Comparison of ENCODE assay signal across 11 cellular contexts in the genomic region with DNA sequence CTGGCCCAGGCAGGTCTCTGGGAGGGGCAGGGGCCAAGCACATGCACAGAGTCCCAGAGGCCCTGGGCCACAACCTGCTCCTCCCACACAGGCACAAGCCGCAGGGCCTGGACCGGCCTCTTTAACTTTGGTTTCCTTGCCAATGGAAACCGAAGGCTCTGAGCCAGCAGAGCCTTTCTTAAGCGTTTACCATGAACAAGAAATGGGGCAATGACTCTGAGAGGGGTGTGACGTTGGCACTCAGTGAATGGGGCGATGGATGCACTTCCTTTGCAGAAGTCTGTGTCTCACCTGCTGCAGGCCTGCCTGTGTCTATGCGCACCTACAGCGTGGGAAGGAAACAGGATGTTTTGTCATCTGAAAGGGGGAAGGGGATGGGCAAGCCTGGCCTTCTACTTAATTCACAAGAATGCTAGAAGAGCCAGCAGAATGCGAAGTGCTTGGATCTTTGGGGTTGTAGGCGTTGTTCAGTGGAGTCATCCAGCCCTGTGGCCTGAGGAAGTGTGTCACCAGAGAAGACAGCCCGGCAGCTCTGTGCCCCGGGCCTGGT. TPM values are rescaled to one million over a fixed set of nuclear protein-coding genes. Genes with fewer than 3 reads are reported as not detected.
A peak's percentile ranks its signal among the peaks of the same experiment; 100 is the strongest.
DNase-seq lines count a peak whose midpoint lies in the region; ATAC-seq, FAIRE-seq and TF ChIP-seq lines count a peak whose summit lies in the region.
"Had no signal": no experiment of that assay in that cellular context is flagged by ENCODE, and none has a peak within 500 bp of the region (broad histone marks: within the 10 kb centered on the region; RNA-seq: fewer than 3 reads in every experiment).

No MANE protein-coding gene starts in this region.

- no peak for FAIRE-seq in GM12891 (lab: Jason Lieb, UNC)
- FAIRE-seq: H1 had no signal

- POLR2A ChIA-PET in activated CD4-positive, alpha-beta memory T cell treated with anti-CD3 and anti-CD28 coated beads for 36 hours (lab: Charles Lee) = no interaction called here

- no peak for TF ChIP-seq POLR2A in GM12891 (IDR thresholded peaks at IDR 0.05; ENCODE audit: low read depth, low read length)

- peak overlapping the region; percentile 72 for H3K27ac Mint-ChIP-seq in activated CD4-positive, alpha-beta memory T cell treated with anti-CD3 and anti-CD28 coated beads for 36 hours
- H3K27ac Mint-ChIP-seq in Calu3 (ENCODE audit: unreplicated experiment) = no peak overlapping the region

- no TSS peak for BruUV-seq in Calu3 (replicated peaks; lab: Mats Ljungman, UMichigan)

- peaks cover 4% of the 10 kb centered on the region for H3K36me3 Mint-ChIP-seq in activated CD4-positive, alpha-beta memory T cell treated with anti-CD3 and anti-CD28 coated beads for 36 hours
- H3K36me3 Mint-ChIP-seq in Calu3 (ENCODE audit: insufficient read depth, unreplicated experiment) = no peaks in the 10 kb centered on the region

- peaks cover 9% of the 10 kb centered on the region; the same call in 1 of the 2 replicates for H3K36me3 ChIP-seq in BE2C
- H3K36me3 ChIP-seq in psoas muscle (ENCODE audit: insufficient read depth in 1 of 2, low read depth in 1 of 2) = peaks cover 0 to 22% of the 10 kb centered on the region in 2 donors

- WGBS in psoas muscle, 3 donors = 52 to 64% (median 56%) methylated on average over 12 of the region's 12 CpGs

- no peak overlapping the region for H3K4me3 Mint-ChIP-seq in activated CD4-positive, alpha-beta memory T cell treated with anti-CD3 and anti-CD28 coated beads for 36 hours
- no peak overlapping the region for H3K4me3 Mint-ChIP-seq in Calu3 (ENCODE audit: low read depth, unreplicated experiment)

- H3K27me3 ChIP-seq in BE2C = no peaks in the 10 kb centered on the region
- H3K27me3 ChIP-seq in psoas muscle (ENCODE audit: insufficient read depth in 3 of 3, low read length in 2 of 3) = no peaks in the 10 kb centered on the region

- CTCF ChIA-PET in activated CD4-positive, alpha-beta memory T cell treated with anti-CD3 and anti-CD28 coated beads for 36 hours (lab: Charles Lee) = interaction anchor here (0.7 to 0.8 kb wide), 2 partner anchors 104 to 479 kb away, joined by 3 read pairs; no protein-coding TSS in a partner anchor
- CTCF ChIA-PET in Calu3 (lab: Charles Lee) = no interaction called here

- ATAC-seq in psoas muscle = peak in 2 of 4 donors; percentile 18 to 26

- H3K4me3 ChIP-seq in BE2C (ENCODE audit: low read depth, low read length) (no peak overlapping the region), epithelial cell of esophagus (ENCODE audit: low read length) (no peak overlapping the region), psoas muscle (no peak overlapping the region)

- DNase-seq in BE2C = peak; percentile 62
- DNase-seq in activated CD4-positive, alpha-beta memory T cell treated with anti-CD3 and anti-CD28 coated beads for 36 hours = peak; percentile 72
- DNase-seq in epithelial cell of esophagus (ENCODE audit: low read depth) = peak; percentile 96
- DNase-seq in psoas muscle = peak; percentile 63 to 76
- no peak for DNase-seq in Calu3
- no peak for DNase-seq in OCI-M2 (lab: John Stamatoyannopoulos, UW; ENCODE audit: unreplicated experiment)
- DNase-seq in NOMO-1 (lab: John Stamatoyannopoulos, UW; ENCODE audit: unreplicated experiment in 2 of 2) = no peak
- DNase-seq in GM12891 (ENCODE audit: insufficient read length, low spot score) = no peak
- DNase-seq: AML-193 had no signal

- H3K27me3 Mint-ChIP-seq in activated CD4-positive, alpha-beta memory T cell treated with anti-CD3 and anti-CD28 coated beads for 36 hours = no peaks in the 10 kb centered on the region
- no peaks in the 10 kb centered on the region for H3K27me3 Mint-ChIP-seq in Calu3 (ENCODE audit: unreplicated experiment)

- intact Hi-C loops in activated CD4-positive, alpha-beta memory T cell treated with anti-CD3 and anti-CD28 coated beads for 36 hours (cut with micrococcal nuclease) = loop anchor here (2.0 kb wide), 1 partner anchor 41 kb away; the partner anchor contains the start of gene IFT122
- intact Hi-C loops in psoas muscle (cut with DNase I) (loop anchor here in 1 of 2 donors (5.0 kb wide), 1 partner anchor 40 kb away; the partner anchor contains the start of gene IFT122), Calu3 (cut with micrococcal nuclease; ENCODE audit: unreplicated experiment) (no loop called here)

- H3K4me1 Mint-ChIP-seq in activated CD4-positive, alpha-beta memory T cell treated with anti-CD3 and anti-CD28 coated beads for 36 hours (ENCODE audit: low read depth) = peaks cover 13% of the 10 kb centered on the region
- no peaks in the 10 kb centered on the region for H3K4me1 Mint-ChIP-seq in Calu3 (ENCODE audit: low read depth, unreplicated experiment)

- no peak for TF ChIP-seq CTCF in BE2C (IDR thresholded peaks at IDR 0.05; ENCODE audit: low read depth, low read length)
- TF ChIP-seq CTCF in epithelial cell of esophagus (IDR thresholded peaks at IDR 0.05; ENCODE audit: insufficient read depth, low read depth, low read length, missing control alignments) = no peak
- TF ChIP-seq CTCF in psoas muscle (IDR thresholded peaks at IDR 0.05) = no peak
- no peak for TF ChIP-seq CTCF in Calu3 (IDR thresholded peaks at IDR 0.05; ENCODE audit: unreplicated experiment)

- no peaks in the 10 kb centered on the region for H3K9me3 Mint-ChIP-seq in activated CD4-positive, alpha-beta memory T cell treated with anti-CD3 and anti-CD28 coated beads for 36 hours
- no peaks in the 10 kb centered on the region for H3K9me3 Mint-ChIP-seq in Calu3 (ENCODE audit: low read depth, unreplicated experiment)

- H3K27ac ChIP-seq in psoas muscle = peak overlapping the region; percentile 50

- H3K9me3 ChIP-seq in BE2C = no peaks in the 10 kb centered on the region
- H3K9me3 ChIP-seq in psoas muscle = no peaks in the 10 kb centered on the region

- H3K4me1 ChIP-seq in BE2C (peaks cover 9% of the 10 kb centered on the region), psoas muscle (peaks cover 14% of the 10 kb centered on the region)

TF ChIP-seq in GM12891, 5 proteins besides CTCF, POLR2A, EP300 and RAD21:
- TF ChIP-seq POU2F2 (IDR thresholded peaks at IDR 0.05; ENCODE audit: low read depth, low read length) = no peak
- TF ChIP-seq SPI1 (IDR thresholded peaks at IDR 0.05; ENCODE audit: low read depth, low read length) = no peak
- no peak for TF ChIP-seq PAX5 (IDR thresholded peaks at IDR 0.05; ENCODE audit: insufficient read depth, low read length, severe bottlenecking)
- no peak for TF ChIP-seq POLR2AphosphoS5 (IDR thresholded peaks at IDR 0.05; ENCODE audit: low read depth, low read length)
- no peak for TF ChIP-seq TAF1 (IDR thresholded peaks at IDR 0.05; ENCODE audit: low read depth, low read length)
TF ChIP-seq in GM12891: peak in this region for 0.

RNA-seq across cellular contexts. Expression of gene IFT122, which starts 41.8 kb away (rescaled TPM):
- polyA plus RNA-seq in BE2C (2012; ENCODE audit: insufficient read depth, insufficient read length, low read depth) = 19.1 TPM
- 10 to 100 TPM; 21.5 to 25.5 TPM for total RNA-seq in activated CD4-positive, alpha-beta memory T cell treated with anti-CD3 and anti-CD28 coated beads for 36 hours
- total RNA-seq in psoas muscle (1 to 10 TPM; 4.5 to 7.3 (median 5.7) TPM), Calu3 (2022) (33.5 and 35.5 TPM in 2 replicates)
- 1 to 10 TPM; 2.3 to 4.3 (median 3.2) TPM for polyA plus RNA-seq in psoas muscle
- polyA plus RNA-seq in GM12891 (2012; ENCODE audit: low read depth, missing spikeins) = 9.0 TPM

RNA-seq across cellular contexts. Expression of gene MBD4, which starts 42.1 kb away (rescaled TPM):
- 34.5 TPM for polyA plus RNA-seq in BE2C (2012; ENCODE audit: insufficient read depth, insufficient read length, low read depth)
- total RNA-seq in activated CD4-positive, alpha-beta memory T cell treated with anti-CD3 and anti-CD28 coated beads for 36 hours = 10 to 100 TPM; 50.5 to 53.7 TPM
- total RNA-seq in psoas muscle = 10 to 100 TPM; 16.0 to 23.1 (median 19.9) TPM
- 10 to 100 TPM; 17.9 to 30.4 (median 18.1) TPM for polyA plus RNA-seq in psoas muscle
- 49.8 and 52.3 TPM in 2 replicates for total RNA-seq in Calu3 (2022)
- polyA plus RNA-seq in GM12891 (2012; ENCODE audit: low read depth, missing spikeins) = 26.5 TPM

RNA-seq across cellular contexts. Expression of gene RHO, which starts 46.6 kb away (rescaled TPM):
- not detected for polyA plus RNA-seq in BE2C (2012; ENCODE audit: insufficient read depth, insufficient read length, low read depth)
- total RNA-seq in activated CD4-positive, alpha-beta memory T cell treated with anti-CD3 and anti-CD28 coated beads for 36 hours = not detected
- total RNA-seq in psoas muscle (not detected), Calu3 (2022) (not detected in 2 replicates)
- polyA plus RNA-seq in psoas muscle = under 1 TPM in 1 of 3 donors, not detected in 2; 0.01 TPM
- polyA plus RNA-seq in GM12891 (2012; ENCODE audit: low read depth, missing spikeins) = not detected
- total RNA-seq: epithelial cell of proximal tubule, H1 had no signal
- polyA plus RNA-seq: H1 had no signal

RNA-seq across cellular contexts. Expression of gene EFCAB12, which starts 53.4 kb away (rescaled TPM):
- polyA plus RNA-seq in BE2C (2012; ENCODE audit: insufficient read depth, insufficient read length, low read depth) = 0.08 TPM
- total RNA-seq in activated CD4-positive, alpha-beta memory T cell treated with anti-CD3 and anti-CD28 coated beads for 36 hours = under 1 TPM; 0.31 to 0.45 TPM
- not detected for total RNA-seq in psoas muscle
- polyA plus RNA-seq in psoas muscle = under 1 TPM in 2 of 3 donors, not detected in 1; 0.04 to 0.30 TPM
- total RNA-seq in Calu3 (2022) = 0.42 and 0.54 TPM in 2 replicates
- 0.13 TPM for polyA plus RNA-seq in GM12891 (2012; ENCODE audit: low read depth, missing spikeins)
- total RNA-seq: epithelial cell of proximal tubule had no signal

Comparison
In these comparisons a context has a peak if more than half of its experiments do, and no peak if none do; other contexts are left out.
1. DNase-seq: peak in BE2C (single experiment), activated CD4-positive, alpha-beta memory T cell treated with anti-CD3 and anti-CD28 coated beads for 36 hours (single experiment), epithelial cell of esophagus (single experiment) and psoas muscle (2 of 2); none in Calu3 (single experiment), OCI-M2 (single experiment), NOMO-1 (0 of 2) and GM12891 (single experiment).